ENCODE assay signal across 22 cellular contexts in the genomic region with DNA sequence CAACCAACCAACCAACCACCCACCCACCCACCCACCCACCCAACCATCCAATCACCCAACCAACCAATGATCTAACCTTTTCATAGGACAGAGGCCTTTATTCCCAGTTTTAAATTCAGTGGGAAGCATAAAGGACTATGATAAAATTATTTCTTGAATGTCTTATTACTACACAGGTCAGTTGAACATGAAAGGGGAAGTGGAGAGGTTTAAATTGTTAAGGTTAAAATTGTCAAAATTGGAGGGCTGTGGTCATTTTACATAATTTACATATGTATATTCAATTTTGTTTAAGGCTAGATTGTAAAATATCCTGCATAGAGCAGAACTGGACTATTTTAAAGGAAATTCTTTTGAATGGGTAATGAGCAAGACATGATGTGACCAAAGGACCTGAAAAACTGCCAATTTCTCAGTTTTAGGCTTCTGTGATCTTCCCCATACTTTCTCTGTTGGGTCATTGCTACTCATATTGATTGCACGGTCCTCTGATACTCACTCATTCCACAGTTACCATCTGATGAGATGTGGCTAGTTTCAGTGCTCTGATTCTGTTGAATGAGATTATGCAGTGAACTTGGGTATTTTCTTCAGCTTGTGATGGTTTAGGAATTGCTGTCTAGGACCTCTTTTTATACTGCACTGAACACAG.
DNase-seq lines count a peak whose midpoint lies in the region; ATAC-seq and TF ChIP-seq lines count a peak whose summit lies in the region.
"Had no signal": no experiment of that assay in that cellular context is flagged by ENCODE, and none has a peak within 500 bp of the region (broad histone marks: within the 10 kb centered on the region; RNA-seq: fewer than 3 reads in every experiment).

No MANE protein-coding gene starts in this region.

- H3K79me2 ChIP-seq in mesendoderm (ENCODE audit: control insufficient read depth, insufficient read depth, low read length), result no peaks in the 10 kb centered on the region

- no peak overlapping the region for H3K56ac ChIP-seq in mesendoderm (ENCODE audit: low read length)

- ATAC-seq in HG03565 (IDR thresholded peaks at IDR 0.05; ENCODE audit: unreplicated experiment) (peak; percentile 49), GM21423 (IDR thresholded peaks at IDR 0.05; ENCODE audit: unreplicated experiment) (no peak)
- ATAC-seq: WTC11 had no signal

- no peak overlapping the region for H3K4ac ChIP-seq in mesendoderm (ENCODE audit: low read depth, low read length)

- H3K36me3 ChIP-seq in GM06990 (ENCODE audit: control insufficient read depth, insufficient read depth, low read length), result no peaks in the 10 kb centered on the region
- H3K36me3 ChIP-seq in mesendoderm (ENCODE audit: control insufficient read depth, insufficient read depth, low read length), result no peaks in the 10 kb centered on the region
- H3K36me3 ChIP-seq: breast epithelium had no signal

- no peak overlapping the region for H3K23ac ChIP-seq in mesendoderm (ENCODE audit: low read length)

- no peaks in the 10 kb centered on the region for H3K79me1 ChIP-seq in mesendoderm (ENCODE audit: low read length)

- H3K4me1 ChIP-seq in mesendoderm (ENCODE audit: control insufficient read depth, low read depth, low read length), result no peaks in the 10 kb centered on the region
- H3K4me1 ChIP-seq: breast epithelium had no signal

- no peak for TF ChIP-seq CTCF in GM06990 (IDR thresholded peaks at IDR 0.05; ENCODE audit: insufficient read depth, low read length, poor library complexity, severe bottlenecking)

- H3K9ac ChIP-seq in mesendoderm (ENCODE audit: low read length), result no peak overlapping the region

- no peak overlapping the region for H3K4me2 ChIP-seq in mesendoderm (ENCODE audit: low read length)

- H3K4me3 ChIP-seq in GM06990 (replicated peaks; ENCODE audit: low read depth, low read length) (no peak overlapping the region), mesendoderm (ENCODE audit: low read length) (no peak overlapping the region)
- H3K4me3 ChIP-seq: breast epithelium had no signal

- H3K27ac ChIP-seq in mesendoderm (ENCODE audit: low read depth, low read length), result no peak overlapping the region
- H3K27ac ChIP-seq: breast epithelium had no signal

- no CpG with 5 or more reads among the region's 1 CpG for WGBS in mesendoderm (ENCODE audit: extremely low coverage, insufficient coverage, low lambda C conversion rate)

- no peak overlapping the region for H2AK5ac ChIP-seq in mesendoderm (ENCODE audit: low read length)

- no peak overlapping the region for H2BK120ac ChIP-seq in mesendoderm (ENCODE audit: low read depth, low read length)

- H4K5ac ChIP-seq in mesendoderm (ENCODE audit: low read length), result no peak overlapping the region

- DNase-seq in AG20443 (ENCODE audit: low spot score) (peak; percentile 69), GM06990 (ENCODE audit: extremely low read depth, insufficient read length) (peak; percentile 5), fibroblast of peridontal ligament (ENCODE audit: extremely low read depth) (peak; percentile 47), NCI-H526 (lab: John Stamatoyannopoulos, UW) (no peak), mesendoderm (no peak)
- DNase-seq: cortex of kidney, DMS79 treated with DMSO at 0.1 percent for 48 hours, foreskin melanocyte, HCEC 1CT, KG1, kidney, mammary epithelial cell, MV-4-11, NCI-H2081 treated with DMSO at 0.1 percent for 48 hours, NCI-H524 treated with DMSO at 0.1 percent for 48 hours, nucleus accumbens, retina, SHP77 had no signal

- no peak overlapping the region for H2BK5ac ChIP-seq in mesendoderm (ENCODE audit: low read length)

- H4K8ac ChIP-seq in mesendoderm (ENCODE audit: low read depth, low read length), result no peak overlapping the region

- no peak overlapping the region for H3K18ac ChIP-seq in mesendoderm (ENCODE audit: low read length)

- H2BK15ac ChIP-seq in mesendoderm (replicated peaks; ENCODE audit: low read depth), result no peak overlapping the region

- no peaks in the 10 kb centered on the region for H3K27me3 ChIP-seq in GM06990 (replicated peaks; ENCODE audit: control insufficient read depth, insufficient read depth, low read length)
- H3K27me3 ChIP-seq in mesendoderm (ENCODE audit: insufficient read depth, low read length, poor library complexity), result no peaks in the 10 kb centered on the region
- H3K27me3 ChIP-seq: breast epithelium had no signal

Comparison
In these comparisons a context has a peak if more than half of its experiments do, and no peak if none do; other contexts are left out.
1. DNase-seq: peak in AG20443 (single experiment), GM06990 (single experiment) and fibroblast of peridontal ligament (single experiment); none in NCI-H526 (0 of 2) and mesendoderm (single experiment).